ENCODE assay signal across 14 cellular contexts in genomic region chr18:28065031-28065792, GRCh38.
DNase-seq lines count a peak whose midpoint lies in the region; FAIRE-seq and TF ChIP-seq lines count a peak whose summit lies in the region.
"Had no signal": no experiment of that assay in that cellular context is flagged by ENCODE, and none has a peak within 500 bp of the region (broad histone marks: within the 10 kb centered on the region; RNA-seq: fewer than 3 reads in every experiment).

No MANE protein-coding gene starts in this region.

- no peaks in the 10 kb centered on the region for H3K36me3 Mint-ChIP-seq in immature natural killer cell
- H3K36me3 Mint-ChIP-seq in mesothelial cell of epicardium: peaks cover 1% of the 10 kb centered on the region

- H3K18ac ChIP-seq in trophoblast cell (ENCODE audit: low read length): no peak overlapping the region

- H4K12ac ChIP-seq in trophoblast cell (ENCODE audit: low read depth, low read length): no peak overlapping the region

- peaks cover 0 to 4% (median 0%) of the 10 kb centered on the region in 3 donors for H3K27me3 Mint-ChIP-seq in immature natural killer cell (ENCODE audit: low read depth in 3 of 3)
- no peaks in the 10 kb centered on the region for H3K27me3 Mint-ChIP-seq in mesothelial cell of epicardium (ENCODE audit: low read depth)
- H3K27me3 Mint-ChIP-seq: activated T-helper 17 cell treated with anti-CD3 and anti-CD28 coated beads, Interleukin-2, amount 50 U/mL, for 72 hours; effector memory CD8-positive, alpha-beta T cell had no signal

- H3K27ac ChIP-seq in trophoblast cell (ENCODE audit: low read depth, low read length) (peak overlapping the region; percentile 74), Peyer's patch (no peak overlapping the region)
- H3K27ac ChIP-seq: KMS-11 had no signal

- peaks cover 0 to 22% (median 7%) of the 10 kb centered on the region in 6 donors for H3K9me3 Mint-ChIP-seq in immature natural killer cell
- H3K9me3 Mint-ChIP-seq in mesothelial cell of epicardium: peaks cover 24% of the 10 kb centered on the region

- FAIRE-seq in RCC 7860 (lab: Jason Lieb, UNC): peak; percentile 84
- FAIRE-seq: GM19239, kidney had no signal

- TF ChIP-seq CTCF in fibroblast of the aortic adventitia (IDR thresholded peaks at IDR 0.05; ENCODE audit: insufficient read depth, low read length) (no peak), Peyer's patch (IDR thresholded peaks at IDR 0.05) (no peak), mesothelial cell of epicardium (IDR thresholded peaks at IDR 0.05; ENCODE audit: unreplicated experiment) (no peak)

- DNase-seq in GM04503 (ENCODE audit: low read depth) (peak; percentile 89), RCC 7860 (ENCODE audit: low spot score) (peak; percentile 94), fibroblast of the aortic adventitia (ENCODE audit: low read depth) (peak; percentile 95), trophoblast cell (peak; percentile 49 to 85), immature natural killer cell (no peak), mucosa of gallbladder (ENCODE audit: low spot score) (no peak), Peyer's patch (no peak), mesothelial cell of epicardium (ENCODE audit: low spot score in 2 of 2, unreplicated experiment in 2 of 2) (no peak)
- DNase-seq: effector memory CD8-positive, alpha-beta T cell; kidney; T1000 had no signal

- H3K4me3 ChIP-seq in fibroblast of the aortic adventitia (ENCODE audit: low read depth, low read length) (no peak overlapping the region), trophoblast cell (ENCODE audit: low read depth, low read length) (no peak overlapping the region), Peyer's patch (no peak overlapping the region)

- no peak overlapping the region for H3K4me2 ChIP-seq in trophoblast cell (ENCODE audit: low read length)
- H3K4me2 ChIP-seq: KMS-11 had no signal

- peak overlapping the region; percentile 79 for H2AK5ac ChIP-seq in trophoblast cell (ENCODE audit: low read length)

- H3K79me2 ChIP-seq in trophoblast cell (ENCODE audit: control insufficient read depth, insufficient read depth, low read length, poor library complexity): peaks cover 2% of the 10 kb centered on the region

- H3K4me1 Mint-ChIP-seq in immature natural killer cell (no peaks in the 10 kb centered on the region), mesothelial cell of epicardium (peaks cover 18% of the 10 kb centered on the region)
- H3K4me1 Mint-ChIP-seq: activated T-helper 17 cell treated with anti-CD3 and anti-CD28 coated beads, Interleukin-2, amount 50 U/mL, for 72 hours had no signal

- TF ChIP-seq POLR2A in Peyer's patch (IDR thresholded peaks at IDR 0.05): no peak

- no peak overlapping the region for H3K23ac ChIP-seq in trophoblast cell (ENCODE audit: low read length)

- peak overlapping the region; percentile 94 for H2BK120ac ChIP-seq in trophoblast cell (ENCODE audit: insufficient read depth, low read length, poor library complexity)

- H2AFZ ChIP-seq in trophoblast cell (ENCODE audit: insufficient read depth, low read length, poor library complexity): no peak overlapping the region

- H3K79me1 ChIP-seq in trophoblast cell (ENCODE audit: low read length): peaks cover 7% of the 10 kb centered on the region

- H3K9ac ChIP-seq in trophoblast cell (ENCODE audit: low read length): no peak overlapping the region
- H3K9ac ChIP-seq: KMS-11 had no signal

- WGBS in trophoblast cell (ENCODE audit: extremely low coverage, insufficient coverage, insufficient read length): no CpG with 5 or more reads among the region's 4 CpGs

- H3K27me3 ChIP-seq in trophoblast cell (ENCODE audit: insufficient read depth, low read length) (no peaks in the 10 kb centered on the region), Peyer's patch (no peaks in the 10 kb centered on the region)

- H2BK5ac ChIP-seq in trophoblast cell (ENCODE audit: low read depth, low read length, poor library complexity): peak overlapping the region; percentile 92

- peak overlapping the region; percentile 85 for H3K14ac ChIP-seq in trophoblast cell (ENCODE audit: low read length)

- peak overlapping the region; percentile 75 for H3K4ac ChIP-seq in trophoblast cell (ENCODE audit: low read depth, low read length)

- H3K4me3 Mint-ChIP-seq in immature natural killer cell (no peak overlapping the region), mesothelial cell of epicardium (no peak overlapping the region)
- H3K4me3 Mint-ChIP-seq: activated T-helper 17 cell treated with anti-CD3 and anti-CD28 coated beads, Interleukin-2, amount 50 U/mL, for 72 hours; effector memory CD8-positive, alpha-beta T cell had no signal

- H3K4me1 ChIP-seq in trophoblast cell (ENCODE audit: control insufficient read depth in 1 of 2, insufficient read depth in 2 of 2, low read length in 2 of 2) (peaks cover 2 to 4% of the 10 kb centered on the region in 2 experiments), Peyer's patch (no peaks in the 10 kb centered on the region)

- peak overlapping the region; percentile 99 for H2BK12ac ChIP-seq in trophoblast cell (ENCODE audit: low read length)

- H3K9me3 ChIP-seq in trophoblast cell (ENCODE audit: insufficient read depth, low read depth, low read length): no peaks in the 10 kb centered on the region
- no peaks in the 10 kb centered on the region for H3K9me3 ChIP-seq in Peyer's patch

- H3K27ac Mint-ChIP-seq in immature natural killer cell (no peak overlapping the region), mesothelial cell of epicardium (no peak overlapping the region)
- H3K27ac Mint-ChIP-seq: activated T-helper 17 cell treated with anti-CD3 and anti-CD28 coated beads, Interleukin-2, amount 50 U/mL, for 72 hours; effector memory CD8-positive, alpha-beta T cell had no signal

- H3K36me3 ChIP-seq in trophoblast cell (ENCODE audit: control insufficient read depth in 1 of 2, insufficient read depth in 2 of 2, low read length in 2 of 2) (no peaks in the 10 kb centered on the region), Peyer's patch (no peaks in the 10 kb centered on the region)

- H4K91ac ChIP-seq in trophoblast cell (ENCODE audit: low read depth, low read length): peak overlapping the region; percentile 90

- peak overlapping the region; percentile 70 for H4K8ac ChIP-seq in trophoblast cell (ENCODE audit: low read depth, low read length)

Comparison
In these comparisons a context has a peak if more than half of its experiments do, and no peak if none do; other contexts are left out.
1. DNase-seq: peak in GM04503 (single experiment), RCC 7860 (single experiment), fibroblast of the aortic adventitia (single experiment) and trophoblast cell (2 of 2); none in immature natural killer cell (0 of 3), mucosa of gallbladder (single experiment), Peyer's patch (0 of 3) and mesothelial cell of epicardium (0 of 2).